ENCODE assay signal across 18 cellular contexts in the genomic region with DNA sequence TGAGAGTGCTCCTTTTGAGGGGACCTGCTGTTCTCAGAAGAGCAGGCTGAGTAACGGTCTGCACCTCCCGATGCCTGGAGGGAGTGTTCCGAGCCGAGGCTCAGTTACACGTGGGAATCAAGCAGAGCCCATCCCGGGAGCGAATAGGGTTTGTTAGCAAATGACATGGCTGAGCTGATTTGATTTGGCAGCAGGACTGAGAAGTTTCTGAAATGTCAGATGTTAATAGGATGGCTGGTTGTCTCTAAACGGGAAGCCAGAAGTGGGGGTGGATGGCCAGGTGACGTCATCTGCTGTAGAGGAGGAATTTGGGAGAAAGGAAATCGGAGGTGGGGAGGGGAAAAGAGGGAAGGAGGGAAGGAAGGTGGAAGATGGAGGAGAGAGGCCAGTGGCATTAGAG.
A peak's percentile ranks its signal among the peaks of the same experiment; 100 is the strongest.
DNase-seq lines count a peak whose midpoint lies in the region; ATAC-seq and TF ChIP-seq lines count a peak whose summit lies in the region.
"Had no signal": no experiment of that assay in that cellular context is flagged by ENCODE, and none has a peak within 500 bp of the region (broad histone marks: within the 10 kb centered on the region; RNA-seq: fewer than 3 reads in every experiment).

No MANE protein-coding gene starts in this region.

- DNase-seq in endodermal cell = peak; percentile 70
- DNase-seq in left kidney (ENCODE audit: low read depth, low spot score) = peak; percentile 66
- DNase-seq in activated CD4-positive, alpha-beta memory T cell treated with anti-CD3 and anti-CD28 coated beads, Interleukin-2, amount 10 ng/mL, durations not matched to agents 7 days and 5 days = no peak
- no peak for DNase-seq in stimulated activated CD4-positive, alpha-beta T cell treated with anti-CD3 and anti-CD28 coated beads, Interleukin-2, amount 100 ng/mL, for 24 hours
- no peak for DNase-seq in CD4-positive, alpha-beta T cell
- DNase-seq in A172 (ENCODE audit: low spot score) = no peak
- DNase-seq: activated CD8-positive, alpha-beta memory T cell treated with anti-CD3 and anti-CD28 coated beads, Interleukin-2, amount 10 ng/mL, durations not matched to agents 7 days and 5 days; foreskin melanocyte; HCEC 1CT; left ventricle myocardium inferior; NCI-H1092 treated with DMSO at 0.1 percent for 48 hours; NCI-H526 treated with DMSO at 0.1 percent for 48 hours; RPMI8226; upper lobe of right lung had no signal

- 27% methylated on average over 10 of the region's 10 CpGs for WGBS in HUES64
- 23 to 61% methylated on average over 10 of the region's 10 CpGs for WGBS in endodermal cell (ENCODE audit: insufficient coverage in 1 of 2, insufficient read length in 1 of 2), 2 experiments

- no peaks in the 10 kb centered on the region for H3K9me3 ChIP-seq in HUES64 (ENCODE audit: insufficient read depth, low read depth, low read length)
- no peaks in the 10 kb centered on the region for H3K9me3 ChIP-seq in endodermal cell (ENCODE audit: control insufficient read depth, low read length)
- H3K9me3 ChIP-seq in CD4-positive, alpha-beta T cell (ENCODE audit: control insufficient read depth, low read length) = no peaks in the 10 kb centered on the region
- H3K9me3 ChIP-seq: left ventricle myocardium inferior, upper lobe of right lung had no signal

- no peaks in the 10 kb centered on the region for H3K9me3 Mint-ChIP-seq in endodermal cell
- H3K9me3 Mint-ChIP-seq in activated CD4-positive, alpha-beta memory T cell treated with anti-CD3 and anti-CD28 coated beads, Interleukin-2, amount 10 ng/mL, durations not matched to agents 7 days and 5 days = no peaks in the 10 kb centered on the region
- no peaks in the 10 kb centered on the region for H3K9me3 Mint-ChIP-seq in CD4-positive, alpha-beta T cell
- H3K9me3 Mint-ChIP-seq: activated naive CD4-positive, alpha-beta T cell treated with anti-CD3 and anti-CD28 coated beads, Interleukin-2, amount 50 U/mL, for 72 hours; neural crest cell had no signal

- no peaks in the 10 kb centered on the region for H3K27me3 ChIP-seq in ACC112 (ENCODE audit: insufficient read depth, low read length)
- no peaks in the 10 kb centered on the region for H3K27me3 ChIP-seq in HUES64 (ENCODE audit: insufficient read depth, low read length)
- H3K27me3 ChIP-seq in endodermal cell (ENCODE audit: control insufficient read depth, insufficient read depth, low read length, poor library complexity, severe bottlenecking) = no peaks in the 10 kb centered on the region
- H3K27me3 ChIP-seq in CD4-positive, alpha-beta T cell (ENCODE audit: control insufficient read depth, insufficient read depth, low read length) = no peaks in the 10 kb centered on the region
- H3K27me3 ChIP-seq: upper lobe of right lung had no signal

- H3K9ac ChIP-seq in HUES64 (ENCODE audit: low read depth, low read length) (no peak overlapping the region), endodermal cell (ENCODE audit: extremely low read depth, low read length, poor library complexity, severe bottlenecking) (no peak overlapping the region)

- H3K4me3 ChIP-seq in ACC112 (ENCODE audit: low read depth, low read length) (peak overlapping the region; percentile 48; the same call in 1 of the 2 replicates), HUES64 (ENCODE audit: low read length) (peak overlapping the region; percentile 24; the same call in 1 of the 2 replicates), endodermal cell (ENCODE audit: low read length) (no peak overlapping the region)
- H3K4me3 ChIP-seq: left ventricle myocardium inferior, upper lobe of right lung had no signal

- CTCF ChIA-PET in activated CD4-positive, alpha-beta memory T cell treated with anti-CD3 and anti-CD28 coated beads, Interleukin-2, amount 10 ng/mL, durations not matched to agents 7 days and 5 days (lab: Charles Lee) = interaction anchor here (0.5 to 1.5 kb wide), 2 partner anchors 138 to 922 kb away, joined by 3 to 4 read pairs; partner anchors contain the start of gene NCBP3
- CTCF ChIA-PET in CD4-positive, alpha-beta T cell (lab: Charles Lee) = no interaction called here

- peaks cover 17% of the 10 kb centered on the region for H3K36me3 Mint-ChIP-seq in endodermal cell (ENCODE audit: low read depth)
- no peaks in the 10 kb centered on the region for H3K36me3 Mint-ChIP-seq in activated CD4-positive, alpha-beta memory T cell treated with anti-CD3 and anti-CD28 coated beads, Interleukin-2, amount 10 ng/mL, durations not matched to agents 7 days and 5 days (ENCODE audit: low read depth)
- peaks cover 25% of the 10 kb centered on the region for H3K36me3 Mint-ChIP-seq in CD4-positive, alpha-beta T cell (ENCODE audit: low read depth)
- H3K36me3 Mint-ChIP-seq: activated CD8-positive, alpha-beta memory T cell treated with anti-CD3 and anti-CD28 coated beads, Interleukin-2, amount 10 ng/mL, durations not matched to agents 7 days and 5 days; activated naive CD4-positive, alpha-beta T cell treated with anti-CD3 and anti-CD28 coated beads, Interleukin-2, amount 50 U/mL, for 72 hours had no signal

- intact Hi-C loops in CD4-positive, alpha-beta T cell (cut with DNase I, micrococcal nuclease) = no loop called here

- H3K36me3 ChIP-seq in ACC112 (ENCODE audit: insufficient read depth, low read length) (no peaks in the 10 kb centered on the region), HUES64 (ENCODE audit: insufficient read depth, low read length) (no peaks in the 10 kb centered on the region), endodermal cell (ENCODE audit: control insufficient read depth, insufficient read depth, low read length) (no peaks in the 10 kb centered on the region)
- H3K36me3 ChIP-seq: left ventricle myocardium inferior, upper lobe of right lung had no signal

- H3K4me3 Mint-ChIP-seq in endodermal cell = no peak overlapping the region
- H3K4me3 Mint-ChIP-seq in activated CD4-positive, alpha-beta memory T cell treated with anti-CD3 and anti-CD28 coated beads, Interleukin-2, amount 10 ng/mL, durations not matched to agents 7 days and 5 days = no peak overlapping the region
- no peak overlapping the region for H3K4me3 Mint-ChIP-seq in CD4-positive, alpha-beta T cell
- H3K4me3 Mint-ChIP-seq: activated CD8-positive, alpha-beta memory T cell treated with anti-CD3 and anti-CD28 coated beads, Interleukin-2, amount 10 ng/mL, durations not matched to agents 7 days and 5 days; neural crest cell had no signal

- POLR2A ChIA-PET in activated CD4-positive, alpha-beta memory T cell treated with anti-CD3 and anti-CD28 coated beads, Interleukin-2, amount 10 ng/mL, durations not matched to agents 7 days and 5 days (lab: Charles Lee) = no interaction called here
- POLR2A ChIA-PET in CD4-positive, alpha-beta T cell (lab: Charles Lee) = no interaction called here

- ATAC-seq in CD4-positive, alpha-beta T cell (ENCODE audit: poor library complexity) = no peak
- ATAC-seq: activated CD8-positive, alpha-beta memory T cell treated with anti-CD3 and anti-CD28 coated beads, Interleukin-2, amount 10 ng/mL, durations not matched to agents 7 days and 5 days; activated naive CD4-positive, alpha-beta T cell treated with anti-CD3 and anti-CD28 coated beads, Interleukin-2, amount 50 U/mL, for 72 hours had no signal

- no peaks in the 10 kb centered on the region for H3K79me2 ChIP-seq in ACC112 (ENCODE audit: control insufficient read depth, insufficient read depth, low read length, unreplicated experiment)

- H3K27me3 Mint-ChIP-seq in endodermal cell (ENCODE audit: insufficient read depth) = no peaks in the 10 kb centered on the region
- no peaks in the 10 kb centered on the region for H3K27me3 Mint-ChIP-seq in activated CD4-positive, alpha-beta memory T cell treated with anti-CD3 and anti-CD28 coated beads, Interleukin-2, amount 10 ng/mL, durations not matched to agents 7 days and 5 days
- no peaks in the 10 kb centered on the region for H3K27me3 Mint-ChIP-seq in CD4-positive, alpha-beta T cell
- H3K27me3 Mint-ChIP-seq: activated CD8-positive, alpha-beta memory T cell treated with anti-CD3 and anti-CD28 coated beads, Interleukin-2, amount 10 ng/mL, durations not matched to agents 7 days and 5 days had no signal

- H2AFZ ChIP-seq in ACC112 (ENCODE audit: low read length, unreplicated experiment) = peak overlapping the region; percentile 86

- H3K4me1 Mint-ChIP-seq in endodermal cell = peaks cover 12% of the 10 kb centered on the region
- H3K4me1 Mint-ChIP-seq in activated CD4-positive, alpha-beta memory T cell treated with anti-CD3 and anti-CD28 coated beads, Interleukin-2, amount 10 ng/mL, durations not matched to agents 7 days and 5 days = no peaks in the 10 kb centered on the region
- H3K4me1 Mint-ChIP-seq in CD4-positive, alpha-beta T cell (ENCODE audit: low read depth) = peaks cover 6% of the 10 kb centered on the region
- H3K4me1 Mint-ChIP-seq: activated CD8-positive, alpha-beta memory T cell treated with anti-CD3 and anti-CD28 coated beads, Interleukin-2, amount 10 ng/mL, durations not matched to agents 7 days and 5 days had no signal

- H3K4me1 ChIP-seq in ACC112 (ENCODE audit: control insufficient read depth, insufficient read depth, low read length, unreplicated experiment) (peaks cover 6% of the 10 kb centered on the region), HUES64 (ENCODE audit: insufficient read depth, low read length) (peaks cover 14% of the 10 kb centered on the region), endodermal cell (ENCODE audit: control insufficient read depth, insufficient read depth, low read length) (peaks cover 3% of the 10 kb centered on the region)
- H3K4me1 ChIP-seq: upper lobe of right lung had no signal

- no peak for TF ChIP-seq CTCF in endodermal cell (conservative IDR thresholded peaks at IDR 0.05)
- no peak for TF ChIP-seq CTCF in CD4-positive, alpha-beta T cell (IDR thresholded peaks at IDR 0.05)

- H3K27ac ChIP-seq in ACC112 (ENCODE audit: low read depth, low read length) (no peak overlapping the region), HUES64 (ENCODE audit: low read depth, low read length) (no peak overlapping the region), endodermal cell (ENCODE audit: low read depth, low read length) (no peak overlapping the region)
- no peak overlapping the region for H3K27ac ChIP-seq in CD4-positive, alpha-beta T cell (ENCODE audit: low read depth, low read length)
- H3K27ac ChIP-seq: left ventricle myocardium inferior, upper lobe of right lung had no signal

- H3K27ac Mint-ChIP-seq in endodermal cell = peak overlapping the region; percentile 69
- no peak overlapping the region for H3K27ac Mint-ChIP-seq in activated CD4-positive, alpha-beta memory T cell treated with anti-CD3 and anti-CD28 coated beads, Interleukin-2, amount 10 ng/mL, durations not matched to agents 7 days and 5 days
- H3K27ac Mint-ChIP-seq in CD4-positive, alpha-beta T cell = no peak overlapping the region
- H3K27ac Mint-ChIP-seq: activated CD8-positive, alpha-beta memory T cell treated with anti-CD3 and anti-CD28 coated beads, Interleukin-2, amount 10 ng/mL, durations not matched to agents 7 days and 5 days; activated naive CD4-positive, alpha-beta T cell treated with anti-CD3 and anti-CD28 coated beads, Interleukin-2, amount 50 U/mL, for 72 hours had no signal

Comparison
In these comparisons a context has a peak if more than half of its experiments do, and no peak if none do; other contexts are left out.
1. DNase-seq: peak in endodermal cell (single experiment) and left kidney (single experiment); none in activated CD4-positive, alpha-beta memory T cell treated with anti-CD3 and anti-CD28 coated beads, Interleukin-2, amount 10 ng/mL, durations not matched to agents 7 days and 5 days (single experiment), stimulated activated CD4-positive, alpha-beta T cell treated with anti-CD3 and anti-CD28 coated beads, Interleukin-2, amount 100 ng/mL, for 24 hours (0 of 2), CD4-positive, alpha-beta T cell (0 of 10) and A172 (single experiment).